Comparison of ENCODE assay signal across 1 cellular context in genomic region chr16:31458835-31459721, GRCh38.
TF ChIP-seq lines count a peak whose summit lies in the region.

Gene ARMC5, plus strand, starts transcription at chr16:31459501. Its CDS starts 24 bp downstream, at chr16:31459525.

TF ChIP-seq in WTC11, 78 proteins besides CTCF, POLR2A, EP300 and RAD21 (continued from another document):
- TF ChIP-seq ZNF281 (CRISPR knock-in tag; IDR thresholded peaks at IDR 0.05) (peak; percentile 45; the same call in 1 of the 2 replicates), HMGA2 (CRISPR knock-in tag; IDR thresholded peaks at IDR 0.05) (no peak), NR1H2 (CRISPR knock-in tag; IDR thresholded peaks at IDR 0.05) (no peak), FOXP4 (CRISPR knock-in tag; IDR thresholded peaks at IDR 0.05) (0 out of 2 replicates have a peak, but pooled peaks have one; percentile 61), KAT7 (CRISPR knock-in tag; IDR thresholded peaks at IDR 0.05; ENCODE audit: borderline replicate concordance) (peak; percentile 79; the same call in 1 of the 2 replicates), STAT6 (CRISPR knock-in tag; conservative IDR thresholded peaks at IDR 0.05; ENCODE audit: low read depth) (no peak), TCF7 (CRISPR knock-in tag; IDR thresholded peaks at IDR 0.05; ENCODE audit: low read depth) (no peak), JAZF1 (CRISPR knock-in tag; IDR thresholded peaks at IDR 0.05) (no peak), TP53 (CRISPR knock-in tag; IDR thresholded peaks at IDR 0.05) (no peak), IRF1 (CRISPR knock-in tag; IDR thresholded peaks at IDR 0.05) (no peak; the same call in 1 of the 2 replicates), AFF4 (CRISPR knock-in tag; IDR thresholded peaks at IDR 0.05; ENCODE audit: borderline replicate concordance) (no peak), MXD4 (CRISPR knock-in tag; IDR thresholded peaks at IDR 0.05; ENCODE audit: borderline replicate concordance) (no peak), RORB (CRISPR knock-in tag; IDR thresholded peaks at IDR 0.05) (no peak), USF2 (CRISPR knock-in tag; IDR thresholded peaks at IDR 0.05) (peak; percentile 62), ZNF532 (CRISPR knock-in tag; IDR thresholded peaks at IDR 0.05; ENCODE audit: borderline replicate concordance) (no peak), HMGXB4 (CRISPR knock-in tag; IDR thresholded peaks at IDR 0.05) (peak; percentile 44; the same call in 1 of the 2 replicates), E2F5 (CRISPR knock-in tag; IDR thresholded peaks at IDR 0.05) (peak; percentile 76; the same call in 1 of the 2 replicates), USF1 (CRISPR knock-in tag; IDR thresholded peaks at IDR 0.05) (0 out of 2 replicates have a peak, but pooled peaks have one; percentile 17), MAX (CRISPR knock-in tag; IDR thresholded peaks at IDR 0.05) (peak; percentile 97), ZNF671 (CRISPR knock-in tag; IDR thresholded peaks at IDR 0.05) (no peak), FOXK1 (CRISPR knock-in tag; IDR thresholded peaks at IDR 0.05) (peak; percentile 90), NFYB (CRISPR knock-in tag; conservative IDR thresholded peaks at IDR 0.05; ENCODE audit: low read depth) (no peak), TEAD4 (CRISPR knock-in tag; IDR thresholded peaks at IDR 0.05) (peak; percentile 48; the same call in 1 of the 2 replicates), ZBTB43 (CRISPR knock-in tag; IDR thresholded peaks at IDR 0.05) (peak; percentile 91)
